ENCODE assay signal across 1 cellular context in genomic region chr22:31952094-31952401, GRCh38.
TF ChIP-seq lines count a peak whose summit lies in the region.

No MANE protein-coding gene starts in this region.

TF ChIP-seq in WTC11, 78 proteins besides CTCF, POLR2A, EP300 and RAD21 (continued from another document):
- TF ChIP-seq STAT6 (CRISPR knock-in tag; conservative IDR thresholded peaks at IDR 0.05; ENCODE audit: low read depth) (no peak), ERG (CRISPR knock-in tag; IDR thresholded peaks at IDR 0.05) (no peak), OVOL2 (CRISPR knock-in tag; IDR thresholded peaks at IDR 0.05; ENCODE audit: borderline replicate concordance) (no peak), FOXP1 (CRISPR knock-in tag; IDR thresholded peaks at IDR 0.05; ENCODE audit: borderline replicate concordance) (no peak), USF2 (CRISPR knock-in tag; IDR thresholded peaks at IDR 0.05) (no peak), ZNF512 (CRISPR knock-in tag; IDR thresholded peaks at IDR 0.05; ENCODE audit: borderline replicate concordance) (no peak), SMAD4 (CRISPR knock-in tag; IDR thresholded peaks at IDR 0.05) (no peak), NR2C2 (CRISPR knock-in tag; IDR thresholded peaks at IDR 0.05) (no peak), PREB (CRISPR knock-in tag; IDR thresholded peaks at IDR 0.05; ENCODE audit: borderline replicate concordance) (no peak), ZMAT4 (CRISPR knock-in tag; IDR thresholded peaks at IDR 0.05) (no peak), ETV6 (CRISPR knock-in tag; IDR thresholded peaks at IDR 0.05) (no peak), RELA (CRISPR knock-in tag; IDR thresholded peaks at IDR 0.05; ENCODE audit: borderline replicate concordance) (no peak), ZBTB21 (CRISPR knock-in tag; IDR thresholded peaks at IDR 0.05; ENCODE audit: borderline replicate concordance) (no peak), IRF2 (CRISPR knock-in tag; IDR thresholded peaks at IDR 0.05; ENCODE audit: borderline replicate concordance, low read depth) (no peak), NFE2L1 (CRISPR knock-in tag; IDR thresholded peaks at IDR 0.05) (no peak), SMAD3 (CRISPR knock-in tag; IDR thresholded peaks at IDR 0.05; ENCODE audit: borderline replicate concordance) (no peak), AFF4 (CRISPR knock-in tag; IDR thresholded peaks at IDR 0.05; ENCODE audit: borderline replicate concordance) (no peak)
